In genomic region chr20:53934421-53935352, GRCh38 we compare ENCODE assay signal across 8 cellular contexts.
DNase-seq lines count a peak whose midpoint lies in the region; ATAC-seq and TF ChIP-seq lines count a peak whose summit lies in the region.

No MANE protein-coding gene starts in this region.

- peak overlapping the region; percentile 74 for H3K27ac ChIP-seq in SJCRH30

- peaks cover 5% of the 10 kb centered on the region for H3K9me3 Mint-ChIP-seq in osteocyte (ENCODE audit: unreplicated experiment)

- H3K36me3 ChIP-seq in SJCRH30: no peaks in the 10 kb centered on the region

- ATAC-seq in HG02759 (IDR thresholded peaks at IDR 0.05; ENCODE audit: unreplicated experiment) (peak; percentile 41), HG03159 (IDR thresholded peaks at IDR 0.05; ENCODE audit: unreplicated experiment) (no peak), HG02840 (IDR thresholded peaks at IDR 0.05; ENCODE audit: low FRiP score, unreplicated experiment) (no peak)

- in situ Hi-C loops in GM13977 (cut with MboI; ENCODE audit: low pct_unique_long_range_greater_than_20kb, low sequenced_read_pairs, unreplicated experiment): no loop called here

- no peaks in the 10 kb centered on the region for H3K36me3 Mint-ChIP-seq in osteocyte (ENCODE audit: unreplicated experiment)

- H3K4me3 Mint-ChIP-seq in osteocyte (ENCODE audit: unreplicated experiment): no peak overlapping the region

- no peaks in the 10 kb centered on the region for H3K9me3 ChIP-seq in SJCRH30 (replicated peaks)

- no peaks in the 10 kb centered on the region for H3K27me3 Mint-ChIP-seq in osteocyte (ENCODE audit: unreplicated experiment)

- TF ChIP-seq POLR2A in erythroblast (IDR thresholded peaks at IDR 0.05; ENCODE audit: low read length): no peak

- H3K27ac Mint-ChIP-seq in osteocyte (ENCODE audit: unreplicated experiment): peak overlapping the region; percentile 66

- DNase-seq in GM13977 (ENCODE audit: low spot score) (peak; percentile 46), SJCRH30 (peak; percentile 85 to 92), erythroblast (lab: John Stamatoyannopoulos, UW) (peak; percentile 73 to 81), osteocyte (ENCODE audit: extremely low spot score, unreplicated experiment) (no peak)
- no peak for DNase-seq in effector CD4-positive, alpha-beta T cell

- no peak for TF ChIP-seq CTCF in GM13977 (IDR thresholded peaks at IDR 0.05; ENCODE audit: extremely low read depth, insufficient read depth, missing control alignments)
- no peak for TF ChIP-seq CTCF in osteocyte (IDR thresholded peaks at IDR 0.05)

- peaks cover 21% of the 10 kb centered on the region for H3K4me1 Mint-ChIP-seq in osteocyte (ENCODE audit: unreplicated experiment)

- no peaks in the 10 kb centered on the region for H3K27me3 ChIP-seq in SJCRH30

- peak overlapping the region; percentile 45 for H3K4me3 ChIP-seq in SJCRH30

- H3K4me1 ChIP-seq in SJCRH30: peaks cover 28% of the 10 kb centered on the region

Comparison
In these comparisons a context has a peak if more than half of its experiments do, and no peak if none do; other contexts are left out.
1. DNase-seq: peak in GM13977 (single experiment), SJCRH30 (2 of 2) and erythroblast (2 of 2); none in osteocyte (single experiment) and effector CD4-positive, alpha-beta T cell (single experiment).